12 cellular contexts compared by ENCODE assay signal in genomic region chr4:173522874-173523395, GRCh38. TPM values are rescaled to one million over a fixed set of nuclear protein-coding genes. Genes with fewer than 3 reads are reported as not detected.
A peak's percentile ranks its signal among the peaks of the same experiment; 100 is the strongest.
DNase-seq lines count a peak whose midpoint lies in the region; ATAC-seq and TF ChIP-seq lines count a peak whose summit lies in the region.
"Had no signal": no experiment of that assay in that cellular context is flagged by ENCODE, and none has a peak within 500 bp of the region (broad histone marks: within the 10 kb centered on the region; RNA-seq: fewer than 3 reads in every experiment).

No MANE protein-coding gene starts in this region.

- POLR2A ChIA-PET in activated CD4-positive, alpha-beta memory T cell treated with anti-CD3 and anti-CD28 coated beads for 36 hours (lab: Charles Lee), result no interaction called here
- POLR2A ChIA-PET in activated CD4-positive, alpha-beta memory T cell treated with anti-CD3 and anti-CD28 coated beads, Interleukin-2, amount 10 ng/mL, durations not matched to agents 7 days and 5 days (lab: Charles Lee), result interaction anchor here (0.9 kb wide), 1 partner anchor 9 kb away, joined by 3 read pairs; no protein-coding TSS in a partner anchor

- no peaks in the 10 kb centered on the region for H3K9me3 ChIP-seq in thoracic aorta

- peaks cover 14% of the 10 kb centered on the region for H3K4me1 Mint-ChIP-seq in activated CD4-positive, alpha-beta memory T cell treated with anti-CD3 and anti-CD28 coated beads for 36 hours (ENCODE audit: low read depth)
- peaks cover 10% of the 10 kb centered on the region for H3K4me1 Mint-ChIP-seq in activated CD4-positive, alpha-beta memory T cell treated with anti-CD3 and anti-CD28 coated beads, Interleukin-2, amount 10 ng/mL, durations not matched to agents 7 days and 5 days
- peaks cover 17% of the 10 kb centered on the region for H3K4me1 Mint-ChIP-seq in dendritic cell treated with granulocyte-macrophage colony-stimulating factor and Interleukin-4, amounts not matched to agents 40 ng/mL and 50 ng/mL, for 4 days (ENCODE audit: low read depth)
- peaks cover 84% of the 10 kb centered on the region for H3K4me1 Mint-ChIP-seq in mesothelial cell of epicardium

- peaks cover 13% of the 10 kb centered on the region for H3K36me3 Mint-ChIP-seq in activated CD4-positive, alpha-beta memory T cell treated with anti-CD3 and anti-CD28 coated beads for 36 hours
- H3K36me3 Mint-ChIP-seq in activated CD4-positive, alpha-beta memory T cell treated with anti-CD3 and anti-CD28 coated beads, Interleukin-2, amount 10 ng/mL, durations not matched to agents 7 days and 5 days (ENCODE audit: low read depth), result peaks cover 32% of the 10 kb centered on the region
- no peaks in the 10 kb centered on the region for H3K36me3 Mint-ChIP-seq in dendritic cell treated with granulocyte-macrophage colony-stimulating factor and Interleukin-4, amounts not matched to agents 40 ng/mL and 50 ng/mL, for 4 days (ENCODE audit: low read depth)
- H3K36me3 Mint-ChIP-seq in mesothelial cell of epicardium, result peaks cover 4% of the 10 kb centered on the region

- H3K4me1 ChIP-seq in thoracic aorta (ENCODE audit: control insufficient read depth in 1 of 2, low read depth in 2 of 2), result peaks cover 3 to 59% of the 10 kb centered on the region in 2 donors
- H3K4me1 ChIP-seq: foreskin keratinocyte had no signal

- no peaks in the 10 kb centered on the region for H3K27me3 ChIP-seq in thoracic aorta (replicated peaks; ENCODE audit: insufficient read depth)

- peak overlapping the region; percentile 88 to 95 for H3K27ac ChIP-seq in thoracic aorta
- H3K27ac ChIP-seq: foreskin keratinocyte, upper lobe of left lung had no signal

- H3K9me3 Mint-ChIP-seq in activated CD4-positive, alpha-beta memory T cell treated with anti-CD3 and anti-CD28 coated beads for 36 hours, result no peaks in the 10 kb centered on the region
- peaks cover 2% of the 10 kb centered on the region for H3K9me3 Mint-ChIP-seq in activated CD4-positive, alpha-beta memory T cell treated with anti-CD3 and anti-CD28 coated beads, Interleukin-2, amount 10 ng/mL, durations not matched to agents 7 days and 5 days
- H3K9me3 Mint-ChIP-seq in dendritic cell treated with granulocyte-macrophage colony-stimulating factor and Interleukin-4, amounts not matched to agents 40 ng/mL and 50 ng/mL, for 4 days, result no peaks in the 10 kb centered on the region
- no peaks in the 10 kb centered on the region for H3K9me3 Mint-ChIP-seq in mesothelial cell of epicardium

- no peak overlapping the region for H3K27ac Mint-ChIP-seq in activated CD4-positive, alpha-beta memory T cell treated with anti-CD3 and anti-CD28 coated beads for 36 hours
- H3K27ac Mint-ChIP-seq in activated CD4-positive, alpha-beta memory T cell treated with anti-CD3 and anti-CD28 coated beads, Interleukin-2, amount 10 ng/mL, durations not matched to agents 7 days and 5 days, result no peak overlapping the region
- no peak overlapping the region for H3K27ac Mint-ChIP-seq in dendritic cell treated with granulocyte-macrophage colony-stimulating factor and Interleukin-4, amounts not matched to agents 40 ng/mL and 50 ng/mL, for 4 days
- peak overlapping the region; percentile 97 for H3K27ac Mint-ChIP-seq in mesothelial cell of epicardium

- TF ChIP-seq CTCF in mesothelial cell of epicardium (IDR thresholded peaks at IDR 0.05; ENCODE audit: unreplicated experiment), result no peak
- TF ChIP-seq CTCF in thoracic aorta (IDR thresholded peaks at IDR 0.05), result no peak

- H3K36me3 ChIP-seq in thoracic aorta, result no peaks in the 10 kb centered on the region
- H3K36me3 ChIP-seq: upper lobe of left lung had no signal

- DNase-seq in activated CD4-positive, alpha-beta memory T cell treated with anti-CD3 and anti-CD28 coated beads for 36 hours, result no peak
- DNase-seq in activated CD4-positive, alpha-beta memory T cell treated with anti-CD3 and anti-CD28 coated beads, Interleukin-2, amount 10 ng/mL, durations not matched to agents 7 days and 5 days, result no peak
- DNase-seq in mesothelial cell of epicardium (ENCODE audit: low spot score in 2 of 2, unreplicated experiment in 2 of 2), result no peak
- no peak for DNase-seq in thoracic aorta (ENCODE audit: low spot score)
- DNase-seq in T-helper 2 cell, result no peak
- no peak for DNase-seq in NCI-H1436 (lab: John Stamatoyannopoulos, UW)
- DNase-seq: Karpas-422, OCI-M1 had no signal

- CTCF ChIA-PET in activated CD4-positive, alpha-beta memory T cell treated with anti-CD3 and anti-CD28 coated beads for 36 hours (lab: Charles Lee), result no interaction called here
- CTCF ChIA-PET in activated CD4-positive, alpha-beta memory T cell treated with anti-CD3 and anti-CD28 coated beads, Interleukin-2, amount 10 ng/mL, durations not matched to agents 7 days and 5 days (lab: Charles Lee), result interaction anchor here (0.6 to 0.7 kb wide), 2 partner anchors 102 to 509 kb away, joined by 3 read pairs; no protein-coding TSS in a partner anchor

- H3K27me3 Mint-ChIP-seq in activated CD4-positive, alpha-beta memory T cell treated with anti-CD3 and anti-CD28 coated beads for 36 hours, result peaks cover 92% of the 10 kb centered on the region
- peaks cover 93% of the 10 kb centered on the region for H3K27me3 Mint-ChIP-seq in activated CD4-positive, alpha-beta memory T cell treated with anti-CD3 and anti-CD28 coated beads, Interleukin-2, amount 10 ng/mL, durations not matched to agents 7 days and 5 days
- H3K27me3 Mint-ChIP-seq in dendritic cell treated with granulocyte-macrophage colony-stimulating factor and Interleukin-4, amounts not matched to agents 40 ng/mL and 50 ng/mL, for 4 days, result peaks cover 97% of the 10 kb centered on the region
- H3K27me3 Mint-ChIP-seq in mesothelial cell of epicardium (ENCODE audit: low read depth), result peaks cover 39% of the 10 kb centered on the region

- H3K4me3 Mint-ChIP-seq in activated CD4-positive, alpha-beta memory T cell treated with anti-CD3 and anti-CD28 coated beads for 36 hours, result peak overlapping the region; percentile 18
- no peak overlapping the region for H3K4me3 Mint-ChIP-seq in activated CD4-positive, alpha-beta memory T cell treated with anti-CD3 and anti-CD28 coated beads, Interleukin-2, amount 10 ng/mL, durations not matched to agents 7 days and 5 days
- peak overlapping the region; percentile 70 for H3K4me3 Mint-ChIP-seq in dendritic cell treated with granulocyte-macrophage colony-stimulating factor and Interleukin-4, amounts not matched to agents 40 ng/mL and 50 ng/mL, for 4 days
- H3K4me3 Mint-ChIP-seq in mesothelial cell of epicardium, result peak overlapping the region; percentile 95

- ATAC-seq in thoracic aorta (ENCODE audit: insufficient number of reproducible peaks, low FRiP score, low read depth) (peak; percentile 12), HG03135 (IDR thresholded peaks at IDR 0.05; ENCODE audit: unreplicated experiment) (no peak)

- peak overlapping the region; percentile 65 for H3K4me3 ChIP-seq in thoracic aorta

- intact Hi-C loops in activated CD4-positive, alpha-beta memory T cell treated with anti-CD3 and anti-CD28 coated beads for 36 hours (cut with micrococcal nuclease), result no loop called here
- intact Hi-C loops in dendritic cell treated with granulocyte-macrophage colony-stimulating factor and Interleukin-4, amounts not matched to agents 40 ng/mL and 50 ng/mL, for 4 days (cut with micrococcal nuclease), result loop anchor here (5.0 kb wide), 1 partner anchor 694 kb away; no protein-coding TSS in a partner anchor

RNA-seq across cellular contexts. Expression of gene HAND2, which starts 7.1 kb away (rescaled TPM):
- not detected for total RNA-seq in activated CD4-positive, alpha-beta memory T cell treated with anti-CD3 and anti-CD28 coated beads for 36 hours
- not detected for total RNA-seq in activated CD4-positive, alpha-beta memory T cell treated with anti-CD3 and anti-CD28 coated beads, Interleukin-2, amount 10 ng/mL, durations not matched to agents 7 days and 5 days
- 32.8 to 34.3 TPM (median 33.3 TPM) in 3 replicates for total RNA-seq in mesothelial cell of epicardium
- total RNA-seq in thoracic aorta, result 10 to 100 TPM; 25.7 to 28.2 TPM
- total RNA-seq: foreskin keratinocyte had no signal

Comparison
In these comparisons a context has a peak if more than half of its experiments do, and no peak if none do; other contexts are left out.
1. RNA of gene HAND2, which starts 7.1 kb away (total RNA-seq): 32.8 to 34.3 TPM in mesothelial cell of epicardium and 25.7 to 28.2 TPM in thoracic aorta; not detected in activated CD4-positive, alpha-beta memory T cell treated with anti-CD3 and anti-CD28 coated beads for 36 hours and not detected in activated CD4-positive, alpha-beta memory T cell treated with anti-CD3 and anti-CD28 coated beads, Interleukin-2, amount 10 ng/mL, durations not matched to agents 7 days and 5 days; every median in the first group is over 10 times any median in the second.